10 cellular contexts compared by ENCODE assay signal in genomic region chr15:31398677-31399260, GRCh38.
DNase-seq lines count a peak whose midpoint lies in the region; ATAC-seq lines count a peak whose summit lies in the region.
"Had no signal": no experiment of that assay in that cellular context is flagged by ENCODE, and none has a peak within 500 bp of the region (broad histone marks: within the 10 kb centered on the region; RNA-seq: fewer than 3 reads in every experiment).

No MANE protein-coding gene starts in this region.

- no peak overlapping the region for H3K4me3 Mint-ChIP-seq in effector memory CD8-positive, alpha-beta T cell

- H3K27me3 ChIP-seq in SJCRH30, result no peaks in the 10 kb centered on the region

- H3K27me3 Mint-ChIP-seq in effector memory CD8-positive, alpha-beta T cell, result no peaks in the 10 kb centered on the region

- peaks cover 38% of the 10 kb centered on the region for H3K4me1 ChIP-seq in SJCRH30

- H3K9me3 Mint-ChIP-seq in effector memory CD8-positive, alpha-beta T cell, result no peaks in the 10 kb centered on the region

- ATAC-seq in effector memory CD8-positive, alpha-beta T cell (replicated peaks), result peak; percentile 22
- ATAC-seq in GM21367 (IDR thresholded peaks at IDR 0.05; ENCODE audit: unreplicated experiment), result no peak

- peak overlapping the region in 1 of 2 donors; percentile 38 for H3K27ac Mint-ChIP-seq in effector memory CD8-positive, alpha-beta T cell

- H3K4me3 ChIP-seq in skin epidermis (no peak overlapping the region), SJCRH30 (no peak overlapping the region)

- no peaks in the 10 kb centered on the region for H3K36me3 ChIP-seq in SJCRH30
- H3K36me3 ChIP-seq: neutrophil had no signal

- DNase-seq in NCI-H510A treated with DMSO at 0.1 percent for 48 hours (lab: John Stamatoyannopoulos, UW) (peak; percentile 14), NCI-H510A (lab: John Stamatoyannopoulos, UW) (no peak), NCI-H69 (lab: John Stamatoyannopoulos, UW) (peak; percentile 78), medulla oblongata (ENCODE audit: extremely low spot score) (no peak), SJCRH30 (no peak)
- DNase-seq in effector memory CD8-positive, alpha-beta T cell, result no peak
- DNase-seq: NCI-H446 had no signal

- H3K36me3 Mint-ChIP-seq in effector memory CD8-positive, alpha-beta T cell (ENCODE audit: insufficient read depth), result peaks cover 7% of the 10 kb centered on the region

- H3K27ac ChIP-seq in skin epidermis (peak overlapping the region in 20 of 21 experiments; percentile 53 to 92 (median 80)), SJCRH30 (no peak overlapping the region)
- H3K27ac ChIP-seq: neutrophil had no signal

- no peaks in the 10 kb centered on the region for H3K9me3 ChIP-seq in SJCRH30 (replicated peaks)
- H3K9me3 ChIP-seq: neutrophil had no signal

- peaks cover 18 to 30% of the 10 kb centered on the region in 2 donors for H3K4me1 Mint-ChIP-seq in effector memory CD8-positive, alpha-beta T cell (ENCODE audit: low read depth in 2 of 2)

Comparison
In these comparisons a context has a peak if more than half of its experiments do, and no peak if none do; other contexts are left out.
1. DNase-seq: peak in NCI-H510A treated with DMSO at 0.1 percent for 48 hours (single experiment) and NCI-H69 (single experiment); none in NCI-H510A (single experiment), effector memory CD8-positive, alpha-beta T cell (0 of 3), medulla oblongata (single experiment) and SJCRH30 (0 of 2).